Comparison of ENCODE assay signal across 22 cellular contexts in genomic region chr1:18701183-18701582, GRCh38.
"Had no signal": no experiment of that assay in that cellular context is flagged by ENCODE, and none has a peak within 500 bp of the region (broad histone marks: within the 10 kb centered on the region; RNA-seq: fewer than 3 reads in every experiment).

No MANE protein-coding gene starts in this region.

- FAIRE-seq: colon, endothelial cell of umbilical vein, frontal cortex, keratinocyte had no signal

- H3K4me2 ChIP-seq: hepatocyte had no signal

- H2AFZ ChIP-seq: hepatocyte had no signal

- H3K4me3 ChIP-seq: coronary artery, dorsolateral prefrontal cortex, esophagus muscularis mucosa, gastroesophageal sphincter, heart left ventricle, hepatocyte, left lung, lower lobe of right lung, mucosa of descending colon had no signal

- H3K4me1 ChIP-seq: esophagus muscularis mucosa, foreskin keratinocyte, gastroesophageal sphincter, heart left ventricle, left lung, lower lobe of right lung had no signal

- H3K79me2 ChIP-seq: hepatocyte had no signal

- ATAC-seq: foreskin keratinocyte, gastroesophageal sphincter, heart left ventricle, left colon, left lung, left ventricle myocardium superior, lower lobe of right lung, mucosa of descending colon had no signal

- H3K9me3 ChIP-seq: esophagus muscularis mucosa, gastroesophageal sphincter, heart left ventricle, left lung, lower lobe of right lung, mucosa of descending colon had no signal

- DNase-seq: dermis blood vessel endothelial cell; dorsolateral prefrontal cortex; effector CD4-positive, alpha-beta T cell; effector memory CD4-positive, alpha-beta T cell; foreskin keratinocyte; heart left ventricle; hypothalamus; immature natural killer cell; left colon; left lung; left ventricle myocardium superior; lower lobe of right lung; mesenchymal stem cell; mucosa of descending colon had no signal

- H3K27ac ChIP-seq: coronary artery, dorsolateral prefrontal cortex, esophagus muscularis mucosa, foreskin keratinocyte, gastroesophageal sphincter, heart left ventricle, hepatocyte, left lung, lower lobe of right lung had no signal

- H3K36me3 ChIP-seq: esophagus muscularis mucosa, gastroesophageal sphincter, heart left ventricle, left lung, lower lobe of right lung had no signal
